ENCODE assay signal across 1 cellular context in the genomic region with DNA sequence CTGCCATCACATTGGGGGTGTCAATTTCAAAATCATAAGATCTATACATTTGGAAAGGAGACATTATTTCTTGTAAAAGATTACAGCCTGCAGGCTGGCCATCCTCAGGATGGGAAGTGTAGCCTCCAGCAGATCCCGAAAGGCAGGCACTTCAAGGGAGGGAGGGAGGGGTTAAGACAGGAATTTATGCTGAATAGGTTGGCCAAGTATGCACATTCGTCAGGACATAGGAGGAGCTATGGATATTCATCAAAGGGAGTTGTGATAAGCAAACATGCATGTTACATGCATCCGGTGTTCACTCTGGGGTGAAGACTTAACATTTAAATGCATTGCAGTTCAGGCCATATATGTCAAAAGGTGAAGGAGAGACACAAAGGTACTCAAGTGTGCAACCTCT.
TF ChIP-seq lines count a peak whose summit lies in the region.

No MANE protein-coding gene starts in this region.

TF ChIP-seq in GM23338, 12 proteins besides CTCF, POLR2A, EP300 and RAD21 (continued from another document):
- TF ChIP-seq, protein P1, sequence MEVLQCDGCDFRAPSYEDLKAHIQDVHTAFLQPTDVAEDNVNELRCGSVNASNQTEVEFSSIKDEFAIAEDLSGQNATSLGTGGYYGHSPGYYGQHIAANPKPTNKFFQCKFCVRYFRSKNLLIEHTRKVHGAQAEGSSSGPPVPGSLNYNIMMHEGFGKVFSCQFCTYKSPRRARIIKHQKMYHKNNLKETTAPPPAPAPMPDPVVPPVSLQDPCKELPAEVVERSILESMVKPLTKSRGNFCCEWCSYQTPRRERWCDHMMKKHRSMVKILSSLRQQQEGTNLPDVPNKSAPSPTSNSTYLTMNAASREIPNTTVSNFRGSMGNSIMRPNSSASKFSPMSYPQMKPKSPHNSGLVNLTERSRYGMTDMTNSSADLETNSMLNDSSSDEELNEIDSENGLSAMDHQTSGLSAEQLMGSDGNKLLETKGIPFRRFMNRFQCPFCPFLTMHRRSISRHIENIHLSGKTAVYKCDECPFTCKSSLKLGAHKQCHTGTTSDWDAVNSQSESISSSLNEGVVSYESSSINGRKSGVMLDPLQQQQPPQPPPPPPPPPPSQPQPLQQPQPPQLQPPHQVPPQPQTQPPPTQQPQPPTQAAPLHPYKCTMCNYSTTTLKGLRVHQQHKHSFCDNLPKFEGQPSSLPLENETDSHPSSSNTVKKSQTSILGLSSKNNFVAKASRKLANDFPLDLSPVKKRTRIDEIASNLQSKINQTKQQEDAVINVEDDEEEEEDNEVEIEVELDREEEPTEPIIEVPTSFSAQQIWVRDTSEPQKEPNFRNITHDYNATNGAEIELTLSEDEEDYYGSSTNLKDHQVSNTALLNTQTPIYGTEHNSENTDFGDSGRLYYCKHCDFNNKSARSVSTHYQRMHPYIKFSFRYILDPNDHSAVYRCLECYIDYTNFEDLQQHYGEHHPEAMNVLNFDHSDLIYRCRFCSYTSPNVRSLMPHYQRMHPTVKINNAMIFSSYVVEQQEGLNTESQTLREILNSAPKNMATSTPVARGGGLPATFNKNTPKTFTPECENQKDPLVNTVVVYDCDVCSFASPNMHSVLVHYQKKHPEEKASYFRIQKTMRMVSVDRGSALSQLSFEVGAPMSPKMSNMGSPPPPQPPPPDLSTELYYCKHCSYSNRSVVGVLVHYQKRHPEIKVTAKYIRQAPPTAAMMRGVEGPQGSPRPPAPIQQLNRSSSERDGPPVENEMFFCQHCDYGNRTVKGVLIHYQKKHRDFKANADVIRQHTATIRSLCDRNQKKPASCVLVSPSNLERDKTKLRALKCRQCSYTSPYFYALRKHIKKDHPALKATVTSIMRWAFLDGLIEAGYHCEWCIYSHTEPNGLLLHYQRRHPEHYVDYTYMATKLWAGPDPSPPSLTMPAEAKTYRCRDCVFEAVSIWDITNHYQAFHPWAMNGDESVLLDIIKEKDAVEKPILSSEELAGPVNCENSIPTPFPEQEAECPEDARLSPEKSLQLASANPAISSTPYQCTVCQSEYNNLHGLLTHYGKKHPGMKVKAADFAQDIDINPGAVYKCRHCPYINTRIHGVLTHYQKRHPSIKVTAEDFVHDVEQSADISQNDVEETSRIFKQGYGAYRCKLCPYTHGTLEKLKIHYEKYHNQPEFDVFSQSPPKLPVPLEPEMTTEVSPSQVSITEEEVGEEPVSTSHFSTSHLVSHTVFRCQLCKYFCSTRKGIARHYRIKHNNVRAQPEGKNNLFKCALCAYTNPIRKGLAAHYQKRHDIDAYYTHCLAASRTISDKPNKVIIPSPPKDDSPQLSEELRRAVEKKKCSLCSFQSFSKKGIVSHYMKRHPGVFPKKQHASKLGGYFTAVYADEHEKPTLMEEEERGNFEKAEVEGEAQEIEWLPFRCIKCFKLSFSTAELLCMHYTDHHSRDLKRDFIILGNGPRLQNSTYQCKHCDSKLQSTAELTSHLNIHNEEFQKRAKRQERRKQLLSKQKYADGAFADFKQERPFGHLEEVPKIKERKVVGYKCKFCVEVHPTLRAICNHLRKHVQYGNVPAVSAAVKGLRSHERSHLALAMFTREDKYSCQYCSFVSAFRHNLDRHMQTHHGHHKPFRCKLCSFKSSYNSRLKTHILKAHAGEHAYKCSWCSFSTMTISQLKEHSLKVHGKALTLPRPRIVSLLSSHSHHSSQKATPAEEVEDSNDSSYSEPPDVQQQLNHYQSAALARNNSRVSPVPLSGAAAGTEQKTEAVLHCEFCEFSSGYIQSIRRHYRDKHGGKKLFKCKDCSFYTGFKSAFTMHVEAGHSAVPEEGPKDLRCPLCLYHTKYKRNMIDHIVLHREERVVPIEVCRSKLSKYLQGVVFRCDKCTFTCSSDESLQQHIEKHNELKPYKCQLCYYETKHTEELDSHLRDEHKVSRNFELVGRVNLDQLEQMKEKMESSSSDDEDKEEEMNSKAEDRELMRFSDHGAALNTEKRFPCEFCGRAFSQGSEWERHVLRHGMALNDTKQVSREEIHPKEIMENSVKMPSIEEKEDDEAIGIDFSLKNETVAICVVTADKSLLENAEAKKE (CRISPR knock-in tag; IDR thresholded peaks at IDR 0.05) = no peak
